23 cellular contexts compared by ENCODE assay signal in the genomic region with DNA sequence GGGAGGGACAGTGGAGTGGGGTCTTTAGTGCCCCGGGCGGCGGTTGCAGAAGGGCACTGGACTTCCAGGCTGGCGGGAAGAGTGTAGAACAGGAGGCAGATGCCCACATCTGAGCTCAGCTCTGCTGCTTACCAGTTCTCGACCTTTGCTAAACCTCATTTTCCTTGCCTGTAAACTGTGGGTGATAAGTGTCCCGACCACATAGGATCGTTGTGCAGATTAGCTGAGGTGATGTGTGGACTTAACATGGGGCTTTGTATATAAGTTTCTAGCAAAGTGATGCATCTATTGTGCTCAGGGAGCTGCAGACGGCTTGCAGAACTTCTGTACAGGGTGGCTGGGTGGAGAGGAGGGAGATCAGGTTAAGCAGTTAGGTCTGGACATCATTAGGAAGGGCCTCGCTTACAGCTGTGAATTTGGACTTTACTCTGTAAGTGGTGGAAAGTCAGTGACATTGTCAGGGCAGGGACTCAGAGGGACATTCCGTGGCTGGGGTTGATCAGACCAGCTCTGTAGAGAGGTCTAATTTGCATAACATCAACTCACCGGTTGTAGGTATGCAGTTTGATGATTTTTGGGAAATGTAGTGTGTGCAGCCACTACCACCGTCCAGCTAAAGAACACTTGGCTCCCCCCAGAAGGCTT.
A peak's percentile ranks its signal among the peaks of the same experiment; 100 is the strongest.
DNase-seq lines count a peak whose midpoint lies in the region; ATAC-seq, FAIRE-seq and TF ChIP-seq lines count a peak whose summit lies in the region.
"Had no signal": no experiment of that assay in that cellular context is flagged by ENCODE, and none has a peak within 500 bp of the region (broad histone marks: within the 10 kb centered on the region; RNA-seq: fewer than 3 reads in every experiment).

No MANE protein-coding gene starts in this region.

- no peak overlapping the region for H3K56ac ChIP-seq in H1 (replicated peaks; ENCODE audit: insufficient read length, low read depth, low read length)

- TF ChIP-seq POLR2A in H1 (IDR thresholded peaks at IDR 0.05; ENCODE audit: control extremely low read depth in 1 of 2, low read depth in 2 of 2, low read length in 2 of 2): no peak
- no peak for TF ChIP-seq POLR2A in Peyer's patch (IDR thresholded peaks at IDR 0.05)

- no peak for TF ChIP-seq RAD21 in H1 (IDR thresholded peaks at IDR 0.05 in 1 of 2, conservative IDR thresholded peaks at IDR 0.05 in 1 of 2; ENCODE audit: low read depth in 2 of 2, low read length in 2 of 2)

- H3K27me3 Mint-ChIP-seq in activated naive CD4-positive, alpha-beta T cell treated with anti-CD3 and anti-CD28 coated beads, Interleukin-2, amount 10 ng/mL, durations not matched to agents 7 days and 5 days: no peaks in the 10 kb centered on the region
- no peaks in the 10 kb centered on the region for H3K27me3 Mint-ChIP-seq in naive thymus-derived CD4-positive, alpha-beta T cell
- H3K27me3 Mint-ChIP-seq: B cell had no signal

- H3K9me2 ChIP-seq in PC-9 (ENCODE audit: insufficient read depth): no peaks in the 10 kb centered on the region

- H3K36me3 ChIP-seq in H1 (ENCODE audit: control insufficient read depth in 2 of 4, insufficient read depth in 4 of 4, low read length in 3 of 4): no peaks in the 10 kb centered on the region
- no peaks in the 10 kb centered on the region for H3K36me3 ChIP-seq in naive thymus-derived CD4-positive, alpha-beta T cell (ENCODE audit: control insufficient read depth in 2 of 3, insufficient read depth in 3 of 3, low read length in 3 of 3)
- H3K36me3 ChIP-seq in ascending aorta: no peaks in the 10 kb centered on the region
- no peaks in the 10 kb centered on the region for H3K36me3 ChIP-seq in Peyer's patch
- H3K36me3 ChIP-seq in PC-9 (ENCODE audit: low read depth): no peaks in the 10 kb centered on the region
- H3K36me3 ChIP-seq: colonic mucosa, SJSA1 had no signal

- FAIRE-seq in H1 (lab: Jason Lieb, UNC): no peak
- FAIRE-seq: bronchial epithelial cell, frontal cortex, G401.6 had no signal

- peak overlapping the region; percentile 28; the same call in 1 of the 2 replicates for H2BK5ac ChIP-seq in H1 (ENCODE audit: low read depth, low read length)

- H3K4me1 ChIP-seq in H1 (replicated peaks in 1 of 4; ENCODE audit: control insufficient read depth in 3 of 4, insufficient read depth in 4 of 4, low read length in 3 of 4): peaks cover 0 to 10% (median 0%) of the 10 kb centered on the region in 4 experiments; a peak in 3 of 7 replicates
- peaks cover 0 to 39% of the 10 kb centered on the region in 2 donors for H3K4me1 ChIP-seq in naive thymus-derived CD4-positive, alpha-beta T cell (ENCODE audit: control insufficient read depth in 2 of 2, insufficient read depth in 2 of 2, low read length in 2 of 2)
- H3K4me1 ChIP-seq in ascending aorta: no peaks in the 10 kb centered on the region
- H3K4me1 ChIP-seq in Peyer's patch: peaks cover 0 to 15% (median 1%) of the 10 kb centered on the region in 4 donors
- no peaks in the 10 kb centered on the region for H3K4me1 ChIP-seq in PC-9 (replicated peaks; ENCODE audit: insufficient read depth)
- H3K4me1 ChIP-seq: colonic mucosa had no signal

- H3K4me1 Mint-ChIP-seq in activated naive CD4-positive, alpha-beta T cell treated with anti-CD3 and anti-CD28 coated beads, Interleukin-2, amount 10 ng/mL, durations not matched to agents 7 days and 5 days: peaks cover 10% of the 10 kb centered on the region
- peaks cover 2 to 32% (median 12%) of the 10 kb centered on the region in 7 donors for H3K4me1 Mint-ChIP-seq in naive thymus-derived CD4-positive, alpha-beta T cell

- H3K4ac ChIP-seq in H1 (replicated peaks; ENCODE audit: insufficient read length, low read depth, low read length): no peak overlapping the region

- peak overlapping the region; percentile 9 for H3K27ac Mint-ChIP-seq in activated naive CD4-positive, alpha-beta T cell treated with anti-CD3 and anti-CD28 coated beads, Interleukin-2, amount 10 ng/mL, durations not matched to agents 7 days and 5 days
- H3K27ac Mint-ChIP-seq in naive thymus-derived CD4-positive, alpha-beta T cell: no peak overlapping the region
- H3K27ac Mint-ChIP-seq: B cell; T-helper 1 cell treated with Interleukin-12 subunit alpha and Interleukin-12 subunit beta and Interleukin-4 antibody, amounts not matched to agents 30 μg/mL and 1 μg/mL, for 36 hours had no signal

- no peaks in the 10 kb centered on the region for H3K36me3 Mint-ChIP-seq in activated naive CD4-positive, alpha-beta T cell treated with anti-CD3 and anti-CD28 coated beads, Interleukin-2, amount 10 ng/mL, durations not matched to agents 7 days and 5 days
- H3K36me3 Mint-ChIP-seq in naive thymus-derived CD4-positive, alpha-beta T cell: no peaks in the 10 kb centered on the region

- H2BK20ac ChIP-seq in H1 (ENCODE audit: low read length): no peak overlapping the region

- no peaks in the 10 kb centered on the region for H3K9me3 Mint-ChIP-seq in activated naive CD4-positive, alpha-beta T cell treated with anti-CD3 and anti-CD28 coated beads, Interleukin-2, amount 10 ng/mL, durations not matched to agents 7 days and 5 days
- peaks cover 0 to 1% (median 0%) of the 10 kb centered on the region in 11 donors for H3K9me3 Mint-ChIP-seq in naive thymus-derived CD4-positive, alpha-beta T cell
- H3K9me3 Mint-ChIP-seq: T-helper 1 cell treated with Interleukin-12 subunit alpha and Interleukin-12 subunit beta and Interleukin-4 antibody, amounts not matched to agents 30 μg/mL and 1 μg/mL, for 36 hours had no signal

- TF ChIP-seq CTCF in H1 (IDR thresholded peaks at IDR 0.05; ENCODE audit: control extremely low read depth in 1 of 3, insufficient read depth in 1 of 3, low read depth in 1 of 3, low read length in 3 of 3) (no peak), ascending aorta (IDR thresholded peaks at IDR 0.05) (no peak), Peyer's patch (IDR thresholded peaks at IDR 0.05) (no peak), PC-9 (conservative IDR thresholded peaks at IDR 0.05) (no peak)

- H3K27me3 ChIP-seq in H1 (replicated peaks in 1 of 4; ENCODE audit: control insufficient read depth in 3 of 4, extremely low read depth in 1 of 4, insufficient read depth in 3 of 4, low read length in 3 of 4) (no peaks in the 10 kb centered on the region; a peak in 1 of 7 replicates), ascending aorta (no peaks in the 10 kb centered on the region), Peyer's patch (no peaks in the 10 kb centered on the region), PC-9 (ENCODE audit: insufficient read depth, low read depth) (no peaks in the 10 kb centered on the region)
- H3K27me3 ChIP-seq in naive thymus-derived CD4-positive, alpha-beta T cell (ENCODE audit: control insufficient read depth in 2 of 2, insufficient read depth in 2 of 2, low read length in 2 of 2): no peaks in the 10 kb centered on the region
- H3K27me3 ChIP-seq: colonic mucosa, SJSA1 had no signal

- ATAC-seq in naive thymus-derived CD4-positive, alpha-beta T cell: peak; percentile 61
- ATAC-seq in HG03469 (IDR thresholded peaks at IDR 0.05; ENCODE audit: unreplicated experiment): no peak
- ATAC-seq: esophagus mucosa, left ventricle myocardium superior had no signal

- CTCF ChIA-PET in activated naive CD4-positive, alpha-beta T cell treated with anti-CD3 and anti-CD28 coated beads, Interleukin-2, amount 10 ng/mL, durations not matched to agents 7 days and 5 days (lab: Charles Lee): interaction anchor here (0.7 to 1.9 kb wide), 13 partner anchors 9 to 310 kb away, joined by 3 to 9 read pairs (median 3); no protein-coding TSS in a partner anchor
- CTCF ChIA-PET in H1 (lab: Charles Lee; ENCODE audit: partially characterized antibody) (interaction anchor here (0.7 to 7.1 kb wide), 12 partner anchors 11 to 341 kb away, joined by 3 to 58 read pairs (median 4); a partner anchor contains a TSS), PC-9 (lab: Charles Lee) (no interaction called here)
- CTCF ChIA-PET in naive thymus-derived CD4-positive, alpha-beta T cell (lab: Charles Lee): interaction anchor here (0.6 to 1.2 kb wide), 10 partner anchors 10 to 411 kb away, joined by 3 to 6 read pairs (median 4); no protein-coding TSS in a partner anchor

- peaks cover 6% of the 10 kb centered on the region; the same call in 1 of the 2 replicates for H3K79me1 ChIP-seq in H1 (ENCODE audit: low read depth, low read length)

- H4K5ac ChIP-seq in H1 (ENCODE audit: insufficient read length, low read depth, low read length): no peak overlapping the region

- H3K4me3 Mint-ChIP-seq in activated naive CD4-positive, alpha-beta T cell treated with anti-CD3 and anti-CD28 coated beads, Interleukin-2, amount 10 ng/mL, durations not matched to agents 7 days and 5 days: no peak overlapping the region
- peak overlapping the region in 1 of 10 donors; percentile 5 for H3K4me3 Mint-ChIP-seq in naive thymus-derived CD4-positive, alpha-beta T cell
- H3K4me3 Mint-ChIP-seq: B cell; T-helper 1 cell treated with Interleukin-12 subunit alpha and Interleukin-12 subunit beta and Interleukin-4 antibody, amounts not matched to agents 30 μg/mL and 1 μg/mL, for 36 hours had no signal

- TF ChIP-seq EP300 in H1 (IDR thresholded peaks at IDR 0.05; ENCODE audit: borderline replicate concordance in 1 of 2, low read depth in 2 of 2, low read length in 2 of 2): no peak

- 87% methylated on average over 12 of the region's 12 CpGs; no CpG with 5 or more reads in 1 of the 2 experiments for WGBS in H1 (ENCODE audit: extremely low coverage in 1 of 2, insufficient coverage in 1 of 2, insufficient read length in 1 of 2, insufficient replicate concordance in 2 of 2, low coverage in 1 of 2, low lambda C conversion rate in 2 of 2, missing lambda C conversion rate in 1 of 2), 2 experiments

- intact Hi-C loops in naive thymus-derived CD4-positive, alpha-beta T cell (cut with micrococcal nuclease): no loop called here
- intact Hi-C loops in ascending aorta (cut with DNase I): no loop called here
- intact Hi-C loops in PC-9 (cut with micrococcal nuclease; ENCODE audit: unreplicated experiment): no loop called here

- H3K4me2 ChIP-seq in H1 (ENCODE audit: insufficient read depth in 1 of 2, low read depth in 2 of 2, low read length in 2 of 2): no peak overlapping the region
- H3K4me2 ChIP-seq in PC-9: no peak overlapping the region

- no peaks in the 10 kb centered on the region for H3K23me2 ChIP-seq in H1 (ENCODE audit: low read depth, low read length)

- no peak overlapping the region for H3K9ac ChIP-seq in H1 (replicated peaks in 1 of 4; ENCODE audit: extremely low read depth in 1 of 4, low read depth in 3 of 4, low read length in 3 of 4)
- H3K9ac ChIP-seq: GM23248 had no signal

- peaks cover 0 to 53% of the 10 kb centered on the region in 2 experiments; a peak in 2 of 4 replicates for H3K79me2 ChIP-seq in H1 (ENCODE audit: control insufficient read depth in 1 of 2, insufficient read depth in 2 of 2, low read length in 2 of 2)
- H3K79me2 ChIP-seq in PC-9 (ENCODE audit: low read depth): peaks cover 30% of the 10 kb centered on the region

- peaks cover 0 to 7% of the 10 kb centered on the region in 2 experiments for H4K20me1 ChIP-seq in H1 (replicated peaks in 1 of 2; ENCODE audit: control insufficient read depth in 1 of 2, insufficient read depth in 2 of 2, low read length in 2 of 2)
- H4K20me1 ChIP-seq in PC-9 (ENCODE audit: insufficient read depth): peaks cover 3% of the 10 kb centered on the region; the same call in 1 of the 2 replicates

- H4K91ac ChIP-seq in H1 (replicated peaks; ENCODE audit: insufficient read length, low read length): no peak overlapping the region

- POLR2A ChIA-PET in H1 (lab: Charles Lee; ENCODE audit: partially characterized antibody): no interaction called here
- POLR2A ChIA-PET in naive thymus-derived CD4-positive, alpha-beta T cell (lab: Charles Lee): no interaction called here
- POLR2A ChIA-PET in PC-9 (lab: Charles Lee; ENCODE audit: unreplicated experiment): no interaction called here

- H3K9me3 ChIP-seq in H1 (ENCODE audit: insufficient read depth in 2 of 2, low read depth in 1 of 2, low read length in 1 of 2) (no peaks in the 10 kb centered on the region), ascending aorta (no peaks in the 10 kb centered on the region), Peyer's patch (no peaks in the 10 kb centered on the region), PC-9 (ENCODE audit: insufficient read depth, low read depth) (no peaks in the 10 kb centered on the region)
- H3K9me3 ChIP-seq in naive thymus-derived CD4-positive, alpha-beta T cell (ENCODE audit: control insufficient read depth in 2 of 3, low read length in 3 of 3): no peaks in the 10 kb centered on the region
- H3K9me3 ChIP-seq: colonic mucosa, SJSA1 had no signal

- H2BK15ac ChIP-seq in H1 (ENCODE audit: low read length): no peak overlapping the region

- H3K4me3 ChIP-seq in H1 (ENCODE audit: extremely low read depth in 1 of 4, insufficient read depth in 2 of 4, low read depth in 3 of 4, low read length in 4 of 4) (no peak overlapping the region), ascending aorta (no peak overlapping the region), Peyer's patch (no peak overlapping the region), PC-9 (no peak overlapping the region)
- H3K4me3 ChIP-seq in naive thymus-derived CD4-positive, alpha-beta T cell (ENCODE audit: low read length): no peak overlapping the region
- H3K4me3 ChIP-seq: colonic mucosa, GM23248, SJSA1 had no signal

- no peak for DNase-seq in activated naive CD4-positive, alpha-beta T cell treated with anti-CD3 and anti-CD28 coated beads, Interleukin-2, amount 10 ng/mL, durations not matched to agents 7 days and 5 days
- no peak for DNase-seq in activated naive CD4-positive, alpha-beta T cell treated with Interleukin-2 at 50 U/mL for 16 hours
- no peak for DNase-seq in H1 (ENCODE audit: low read depth in 1 of 2, low spot score in 2 of 2)
- DNase-seq in naive thymus-derived CD4-positive, alpha-beta T cell: no peak
- DNase-seq in ascending aorta (ENCODE audit: low spot score in 2 of 2): no peak
- DNase-seq in Peyer's patch: no peak
- no peak for DNase-seq in PC-9
- DNase-seq: activated CD4-positive, alpha-beta T cell treated with anti-CD3 and anti-CD28 coated beads for 4 hours; colonic mucosa; DMS53; effector memory CD4-positive, alpha-beta T cell; GM23248; left ventricle myocardium superior; NCI-H2171; NCI-H510A treated with DMSO at 0.1 percent for 48 hours had no signal

- H4K8ac ChIP-seq in H1 (ENCODE audit: extremely low read depth, insufficient read depth, low read length): no peak overlapping the region

- H2AK5ac ChIP-seq in H1 (ENCODE audit: low read depth, low read length): peak overlapping the region; percentile 32; the same call in 1 of the 2 replicates

- H2AFZ ChIP-seq in H1 (ENCODE audit: low read length) (no peak overlapping the region), PC-9 (no peak overlapping the region)
- H2AFZ ChIP-seq: GM23248 had no signal

- H2BK12ac ChIP-seq in H1 (ENCODE audit: low read depth, low read length): no peak overlapping the region

- BruUV-seq in PC-9 (replicated peaks; lab: Mats Ljungman, UMichigan): no TSS peak

- H3K18ac ChIP-seq in H1 (ENCODE audit: extremely low read depth, low read length): no peak overlapping the region

- H3K14ac ChIP-seq in H1 (ENCODE audit: insufficient read length): no peak overlapping the region

- H3F3A ChIP-seq in PC-9 (ENCODE audit: insufficient read depth, low read depth): peaks cover 9% of the 10 kb centered on the region; the same call in 1 of the 2 replicates

- no peak overlapping the region for H3K23ac ChIP-seq in H1 (ENCODE audit: insufficient read length)

- no peak overlapping the region for H3K27ac ChIP-seq in H1 (ENCODE audit: low read depth, low read length)
- no peak overlapping the region for H3K27ac ChIP-seq in naive thymus-derived CD4-positive, alpha-beta T cell (ENCODE audit: low read depth, low read length)
- H3K27ac ChIP-seq in ascending aorta: no peak overlapping the region
- peak overlapping the region in 1 of 4 donors; percentile 37 for H3K27ac ChIP-seq in Peyer's patch
- no peak overlapping the region for H3K27ac ChIP-seq in PC-9
- H3K27ac ChIP-seq: colonic mucosa, GM23248, SJSA1 had no signal

- H2BK120ac ChIP-seq in H1 (replicated peaks; ENCODE audit: low read depth, low read length): no peak overlapping the region
